8 cellular contexts compared by ENCODE assay signal in the genomic region with DNA sequence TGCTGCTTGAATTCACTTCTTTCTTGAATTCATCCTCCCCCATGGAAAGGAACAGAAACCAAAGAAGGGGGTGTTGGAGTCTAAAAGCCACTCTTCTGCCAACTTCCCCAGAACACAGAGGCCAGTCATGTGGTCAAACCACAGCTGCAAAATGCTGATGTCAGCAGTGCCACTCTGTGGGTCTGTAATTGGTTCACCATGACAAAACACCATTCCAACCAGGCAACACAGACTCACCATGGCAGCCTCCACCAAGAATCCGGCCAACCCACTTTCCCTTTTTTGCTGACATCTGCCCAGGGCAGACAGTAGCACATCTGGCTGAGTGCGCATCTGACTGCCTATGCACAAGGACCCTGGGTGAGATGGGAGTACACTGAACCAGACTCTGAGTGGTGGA. TPM values are rescaled to one million over a fixed set of nuclear protein-coding genes. Genes with fewer than 3 reads are reported as not detected.
DNase-seq lines count a peak whose midpoint lies in the region; ATAC-seq lines count a peak whose summit lies in the region.

No MANE protein-coding gene starts in this region.

- no peak overlapping the region for H3K27ac Mint-ChIP-seq in activated CD4-positive, alpha-beta T cell treated with anti-CD3 and anti-CD28 coated beads, Interleukin-2, amount 10 ng/mL, durations not matched to agents 7 days and 5 days
- peak overlapping the region; percentile 90 for H3K27ac Mint-ChIP-seq in stimulated activated effector memory CD8-positive, alpha-beta T cell treated with anti-CD3 and anti-CD28 coated beads, Interleukin-12 subunit alpha, Interleukin-12 subunit beta, amount 100 ng/mL, for 72 hours

- H3K27me3 Mint-ChIP-seq in activated CD4-positive, alpha-beta T cell treated with anti-CD3 and anti-CD28 coated beads, Interleukin-2, amount 10 ng/mL, durations not matched to agents 7 days and 5 days: no peaks in the 10 kb centered on the region

- DNase-seq in activated CD4-positive, alpha-beta T cell treated with anti-CD3 and anti-CD28 coated beads, Interleukin-2, amount 10 ng/mL, durations not matched to agents 7 days and 5 days: peak; percentile 15
- peak; percentile 59 for DNase-seq in germinal center (ENCODE audit: low spot score)
- peak in 1 of 2 donors; percentile 71 for DNase-seq in stimulated activated effector memory CD8-positive, alpha-beta T cell treated with anti-CD3 and anti-CD28 coated beads, Interleukin-12 subunit alpha, Interleukin-12 subunit beta, amount 100 ng/mL, for 72 hours (ENCODE audit: low spot score in 2 of 2)
- no peak for DNase-seq in SW 1271 (lab: John Stamatoyannopoulos, UW)

- POLR2A ChIA-PET in activated CD4-positive, alpha-beta T cell treated with anti-CD3 and anti-CD28 coated beads, Interleukin-2, amount 10 ng/mL, durations not matched to agents 7 days and 5 days (lab: Charles Lee): no interaction called here

- H3K4me1 Mint-ChIP-seq in activated CD4-positive, alpha-beta T cell treated with anti-CD3 and anti-CD28 coated beads, Interleukin-2, amount 10 ng/mL, durations not matched to agents 7 days and 5 days: peaks cover 75% of the 10 kb centered on the region
- H3K4me1 Mint-ChIP-seq in stimulated activated effector memory CD8-positive, alpha-beta T cell treated with anti-CD3 and anti-CD28 coated beads, Interleukin-12 subunit alpha, Interleukin-12 subunit beta, amount 100 ng/mL, for 72 hours: peaks cover 85% of the 10 kb centered on the region

- CTCF ChIA-PET in activated CD4-positive, alpha-beta T cell treated with anti-CD3 and anti-CD28 coated beads, Interleukin-2, amount 10 ng/mL, durations not matched to agents 7 days and 5 days (lab: Charles Lee): interaction anchor here (0.8 to 1.6 kb wide), 6 partner anchors 10 to 140 kb away, joined by 3 to 8 read pairs (median 4); partner anchors contain the start of gene OSBPL3

- peaks cover 2% of the 10 kb centered on the region for H3K9me3 Mint-ChIP-seq in activated CD4-positive, alpha-beta T cell treated with anti-CD3 and anti-CD28 coated beads, Interleukin-2, amount 10 ng/mL, durations not matched to agents 7 days and 5 days
- H3K9me3 Mint-ChIP-seq in stimulated activated effector memory CD8-positive, alpha-beta T cell treated with anti-CD3 and anti-CD28 coated beads, Interleukin-12 subunit alpha, Interleukin-12 subunit beta, amount 100 ng/mL, for 72 hours: no peaks in the 10 kb centered on the region

- peak; percentile 28 for ATAC-seq in GM18520 (IDR thresholded peaks at IDR 0.05; ENCODE audit: unreplicated experiment)
- ATAC-seq in HG03457 (IDR thresholded peaks at IDR 0.05; ENCODE audit: unreplicated experiment): peak; percentile 27
- ATAC-seq in stimulated activated effector memory CD8-positive, alpha-beta T cell treated with anti-CD3 and anti-CD28 coated beads, Interleukin-12 subunit alpha, Interleukin-12 subunit beta, amount 100 ng/mL, for 72 hours: peak; percentile 57
- no peak for ATAC-seq in HG03108 (IDR thresholded peaks at IDR 0.05; ENCODE audit: unreplicated experiment)
- ATAC-seq in GM19395 (IDR thresholded peaks at IDR 0.05; ENCODE audit: unreplicated experiment): no peak

- peaks cover 32% of the 10 kb centered on the region for H3K36me3 Mint-ChIP-seq in activated CD4-positive, alpha-beta T cell treated with anti-CD3 and anti-CD28 coated beads, Interleukin-2, amount 10 ng/mL, durations not matched to agents 7 days and 5 days (ENCODE audit: low read depth)
- H3K36me3 Mint-ChIP-seq in stimulated activated effector memory CD8-positive, alpha-beta T cell treated with anti-CD3 and anti-CD28 coated beads, Interleukin-12 subunit alpha, Interleukin-12 subunit beta, amount 100 ng/mL, for 72 hours: peaks cover 6% of the 10 kb centered on the region

- H3K4me3 Mint-ChIP-seq in activated CD4-positive, alpha-beta T cell treated with anti-CD3 and anti-CD28 coated beads, Interleukin-2, amount 10 ng/mL, durations not matched to agents 7 days and 5 days: no peak overlapping the region
- H3K4me3 Mint-ChIP-seq in stimulated activated effector memory CD8-positive, alpha-beta T cell treated with anti-CD3 and anti-CD28 coated beads, Interleukin-12 subunit alpha, Interleukin-12 subunit beta, amount 100 ng/mL, for 72 hours: peak overlapping the region; percentile 36

RNA-seq across cellular contexts. Expression of gene OSBPL3, which starts 16.8 kb away (rescaled TPM):
- total RNA-seq in activated CD4-positive, alpha-beta T cell treated with anti-CD3 and anti-CD28 coated beads, Interleukin-2, amount 10 ng/mL, durations not matched to agents 7 days and 5 days: 10 to 100 TPM; 77.5 to 77.9 TPM

Comparison
In these comparisons a context has a peak if more than half of its experiments do, and no peak if none do; other contexts are left out.
1. ATAC-seq: peak in GM18520 (single experiment), HG03457 (single experiment) and stimulated activated effector memory CD8-positive, alpha-beta T cell treated with anti-CD3 and anti-CD28 coated beads, Interleukin-12 subunit alpha, Interleukin-12 subunit beta, amount 100 ng/mL, for 72 hours (single experiment); none in HG03108 (single experiment) and GM19395 (single experiment).
2. DNase-seq: peak in activated CD4-positive, alpha-beta T cell treated with anti-CD3 and anti-CD28 coated beads, Interleukin-2, amount 10 ng/mL, durations not matched to agents 7 days and 5 days (single experiment) and germinal center (single experiment); none in SW 1271 (0 of 2).